12 cellular contexts compared by ENCODE assay signal in the genomic region with DNA sequence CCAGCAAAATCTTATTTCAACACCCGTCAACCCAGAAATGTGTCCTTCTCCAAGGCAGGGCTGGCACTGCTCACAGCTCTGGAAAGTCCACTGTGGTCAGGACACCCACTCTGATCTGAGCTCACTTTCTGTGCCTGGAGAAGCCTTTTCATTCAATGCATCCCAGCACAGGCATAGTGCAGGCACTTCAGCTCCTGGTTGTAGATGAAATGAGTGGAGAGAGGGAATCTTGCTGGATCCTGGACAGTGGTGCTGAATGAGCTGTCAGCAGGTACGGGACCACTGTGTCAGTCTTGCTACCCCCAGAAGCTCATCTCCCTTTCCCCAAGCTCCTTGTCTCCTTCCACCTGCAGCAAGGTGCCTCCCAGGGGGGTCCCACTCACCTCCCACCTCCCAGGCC.
"Had no signal": no experiment of that assay in that cellular context is flagged by ENCODE, and none has a peak within 500 bp of the region (broad histone marks: within the 10 kb centered on the region; RNA-seq: fewer than 3 reads in every experiment).

No MANE protein-coding gene starts in this region.

- H3K36me3 Mint-ChIP-seq: natural killer cell had no signal

- H3K27ac ChIP-seq: left lung, sigmoid colon, spleen had no signal

- H3K27me3 ChIP-seq: sigmoid colon had no signal

- H3K36me3 ChIP-seq: left lung, sigmoid colon, spleen had no signal

- H3K4me3 ChIP-seq: left lung, sigmoid colon, spleen had no signal

- H3K9me3 ChIP-seq: left lung, sigmoid colon had no signal

- H3K4me1 ChIP-seq: left lung, sigmoid colon, spleen had no signal

- H3K4me3 Mint-ChIP-seq: memory B cell; natural killer cell; stimulated activated naive CD8-positive, alpha-beta T cell treated with anti-CD3 and anti-CD28 coated beads, Interleukin-15, amount 100 ng/mL, for 72 hours had no signal

- H3K4me1 Mint-ChIP-seq: memory B cell; natural killer cell; stimulated activated naive CD8-positive, alpha-beta T cell treated with anti-CD3 and anti-CD28 coated beads, Interleukin-15, amount 100 ng/mL, for 72 hours had no signal

- H3K27ac Mint-ChIP-seq: memory B cell; natural killer cell; stimulated activated naive CD8-positive, alpha-beta T cell treated with anti-CD3 and anti-CD28 coated beads, Interleukin-15, amount 100 ng/mL, for 72 hours had no signal

- H3K27me3 Mint-ChIP-seq: stimulated activated naive CD8-positive, alpha-beta T cell treated with anti-CD3 and anti-CD28 coated beads, Interleukin-15, amount 100 ng/mL, for 72 hours had no signal

- DNase-seq: activated CD4-positive, CD25-positive, alpha-beta regulatory T cell treated with anti-CD3 and anti-CD28 coated beads, Interleukin-2, amount 50 U/mL, for 72 hours; activated naive CD4-positive, alpha-beta T cell treated with Interleukin-2 at 50 U/mL for 16 hours; activated T-cell treated with anti-CD3 and anti-CD28 coated beads for 4 hours; aorta; cerebellar nuclear complex; left lung; natural killer cell; sigmoid colon; spleen; stimulated activated naive CD8-positive, alpha-beta T cell treated with anti-CD3 and anti-CD28 coated beads, Interleukin-15, amount 100 ng/mL, for 72 hours; T-helper 1 cell had no signal

- ATAC-seq: left lung; stimulated activated naive CD8-positive, alpha-beta T cell treated with anti-CD3 and anti-CD28 coated beads, Interleukin-15, amount 100 ng/mL, for 72 hours had no signal
